In genomic region chr2:112481050-112481527, GRCh38 we compare ENCODE assay signal across 1 cellular context.
A peak's percentile ranks its signal among the peaks of the same experiment; 100 is the strongest.
TF ChIP-seq lines count a peak whose summit lies in the region.

No MANE protein-coding gene starts in this region.

TF ChIP-seq in HepG2, 621 proteins besides CTCF, POLR2A, EP300 and RAD21 (continued from another document):
- TF ChIP-seq NFAT5 (CRISPR knock-in tag; IDR thresholded peaks at IDR 0.05) (0 out of 2 replicates have a peak, but pooled peaks have one; percentile 55), FIP1L1 (IDR thresholded peaks at IDR 0.05; ENCODE audit: borderline replicate concordance, insufficient read depth, low read depth, low read length) (no peak), TMF1 (CRISPR knock-in tag; IDR thresholded peaks at IDR 0.05; ENCODE audit: low read depth) (no peak), RARG (CRISPR knock-in tag; IDR thresholded peaks at IDR 0.05; ENCODE audit: low read depth) (no peak), THRA (CRISPR knock-in tag; IDR thresholded peaks at IDR 0.05; ENCODE audit: borderline replicate concordance) (peak; percentile 12; the same call in 1 of the 2 replicates), SIX4 (CRISPR knock-in tag; IDR thresholded peaks at IDR 0.05) (peak; percentile 19; the same call in 1 of the 2 replicates), CREM (IDR thresholded peaks at IDR 0.05) (peak; percentile 7; the same call in 1 of the 2 replicates), CREM (CRISPR knock-in tag; IDR thresholded peaks at IDR 0.05) (no peak), ZNF746 (CRISPR knock-in tag; IDR thresholded peaks at IDR 0.05) (no peak), RXRA (CRISPR knock-in tag; IDR thresholded peaks at IDR 0.05) (peak; percentile 57; the same call in 1 of the 2 replicates), HIC2 (CRISPR knock-in tag; IDR thresholded peaks at IDR 0.05; ENCODE audit: low read depth) (no peak), STAG1 (CRISPR knock-in tag; IDR thresholded peaks at IDR 0.05) (peak; percentile 78), SNAPC5 (CRISPR knock-in tag; IDR thresholded peaks at IDR 0.05; ENCODE audit: borderline replicate concordance) (no peak), ARNT (IDR thresholded peaks at IDR 0.05) (no peak), RCOR2 (CRISPR knock-in tag; IDR thresholded peaks at IDR 0.05) (no peak), POLR2G (IDR thresholded peaks at IDR 0.05; ENCODE audit: low read depth, low read length) (peak; percentile 36; the same call in 1 of the 2 replicates), ZNF652 (CRISPR knock-in tag; IDR thresholded peaks at IDR 0.05; ENCODE audit: borderline replicate concordance, low read depth) (peak; percentile 8; the same call in 1 of the 2 replicates), DMAP1 (CRISPR knock-in tag; IDR thresholded peaks at IDR 0.05) (peak; percentile 46; the same call in 1 of the 2 replicates), GLI4 (CRISPR knock-in tag; IDR thresholded peaks at IDR 0.05; ENCODE audit: borderline replicate concordance) (no peak), ZFAT (CRISPR knock-in tag; conservative IDR thresholded peaks at IDR 0.05) (no peak), ZNF558 (CRISPR knock-in tag; IDR thresholded peaks at IDR 0.05; ENCODE audit: borderline replicate concordance) (peak; percentile 88; the same call in 1 of the 2 replicates), FOXO4 (CRISPR knock-in tag; conservative IDR thresholded peaks at IDR 0.05) (no peak), TEAD2 (CRISPR knock-in tag; IDR thresholded peaks at IDR 0.05) (no peak), ZNF180 (CRISPR knock-in tag; IDR thresholded peaks at IDR 0.05; ENCODE audit: borderline replicate concordance, low read depth) (no peak), ISL2 (CRISPR knock-in tag; IDR thresholded peaks at IDR 0.05) (no peak), ZXDC (CRISPR knock-in tag; IDR thresholded peaks at IDR 0.05) (peak; percentile 85; the same call in 1 of the 2 replicates), CCDC6 (CRISPR knock-in tag; IDR thresholded peaks at IDR 0.05) (peak; percentile 46; the same call in 1 of the 2 replicates), TOPORS (CRISPR knock-in tag; IDR thresholded peaks at IDR 0.05) (0 out of 2 replicates have a peak, but pooled peaks have one; percentile 31), ARNT2 (CRISPR knock-in tag; IDR thresholded peaks at IDR 0.05; ENCODE audit: low read depth) (peak; percentile 22; the same call in 1 of the 2 replicates), ARID5B (CRISPR knock-in tag; IDR thresholded peaks at IDR 0.05) (peak; percentile 68), MEIS1 (CRISPR knock-in tag; IDR thresholded peaks at IDR 0.05; ENCODE audit: borderline replicate concordance) (no peak; the same call in 1 of the 2 replicates), THYN1 (CRISPR knock-in tag; IDR thresholded peaks at IDR 0.05; ENCODE audit: borderline replicate concordance, low read depth) (no peak), ZNF619 (CRISPR knock-in tag; IDR thresholded peaks at IDR 0.05) (no peak), FOXP1 (IDR thresholded peaks at IDR 0.05) (no peak), FOXP1 (CRISPR knock-in tag; IDR thresholded peaks at IDR 0.05) (no peak), ZNF883 (CRISPR knock-in tag; IDR thresholded peaks at IDR 0.05; ENCODE audit: not compliant biosample characterization) (peak; percentile 58), EZH2 (conservative IDR thresholded peaks at IDR 0.05; ENCODE audit: low read depth, low read length) (no peak), HOMEZ (CRISPR knock-in tag; IDR thresholded peaks at IDR 0.05; ENCODE audit: low read depth) (peak; percentile 27; the same call in 1 of the 2 replicates), ZNF230 (CRISPR knock-in tag; IDR thresholded peaks at IDR 0.05) (no peak; the same call in 1 of the 2 replicates), ZNF501 (CRISPR knock-in tag; IDR thresholded peaks at IDR 0.05) (peak; percentile 84; the same call in 1 of the 2 replicates)
